In genomic region chr7:77525231-77525630, GRCh38 we compare ENCODE assay signal across 18 cellular contexts.
"Had no signal": no experiment of that assay in that cellular context is flagged by ENCODE, and none has a peak within 500 bp of the region (broad histone marks: within the 10 kb centered on the region; RNA-seq: fewer than 3 reads in every experiment).

No MANE protein-coding gene starts in this region.

- FAIRE-seq: TTC549 had no signal

- H3K4me1 Mint-ChIP-seq: neural crest cell had no signal

- H3K27me3 ChIP-seq: colonic mucosa, ovary, testis, upper lobe of right lung had no signal

- H3K27me3 Mint-ChIP-seq: activated CD4-positive, alpha-beta memory T cell treated with anti-CD3 and anti-CD28 coated beads for 36 hours; stimulated activated naive CD8-positive, alpha-beta T cell treated with anti-CD3 and anti-CD28 coated beads, Interleukin-15, Interleukin-2, amounts not matched to agents 100 ng/mL and 50 ng/mL, for 24 hours had no signal

- H3K4me3 Mint-ChIP-seq: activated CD4-positive, alpha-beta memory T cell treated with anti-CD3 and anti-CD28 coated beads for 36 hours; activated naive CD8-positive, alpha-beta T cell treated with anti-CD3 and anti-CD28 coated beads, Interleukin-2, amount 50 U/mL, for 24 hours; activated T-cell treated with anti-CD3 and anti-CD28 coated beads, Interleukin-2, amount 50 U/mL, for 4 hours; neural crest cell; stimulated activated naive CD8-positive, alpha-beta T cell treated with anti-CD3 and anti-CD28 coated beads, Interleukin-15, Interleukin-2, amounts not matched to agents 100 ng/mL and 50 ng/mL, for 24 hours had no signal

- H3K4me1 ChIP-seq: colonic mucosa, testis, upper lobe of right lung had no signal

- H3K36me3 ChIP-seq: colonic mucosa, ovary, upper lobe of right lung had no signal

- H3K9me3 Mint-ChIP-seq: activated CD4-positive, alpha-beta memory T cell treated with anti-CD3 and anti-CD28 coated beads for 36 hours; activated naive CD8-positive, alpha-beta T cell treated with anti-CD3 and anti-CD28 coated beads, Interleukin-2, amount 50 U/mL, for 24 hours; activated T-cell treated with anti-CD3 and anti-CD28 coated beads, Interleukin-2, amount 50 U/mL, for 4 hours; neural crest cell; stimulated activated naive CD8-positive, alpha-beta T cell treated with anti-CD3 and anti-CD28 coated beads, Interleukin-15, Interleukin-2, amounts not matched to agents 100 ng/mL and 50 ng/mL, for 24 hours had no signal

- H3K27ac Mint-ChIP-seq: activated CD4-positive, alpha-beta memory T cell treated with anti-CD3 and anti-CD28 coated beads for 36 hours; activated naive CD8-positive, alpha-beta T cell treated with anti-CD3 and anti-CD28 coated beads, Interleukin-2, amount 50 U/mL, for 24 hours; stimulated activated naive CD8-positive, alpha-beta T cell treated with anti-CD3 and anti-CD28 coated beads, Interleukin-15, Interleukin-2, amounts not matched to agents 100 ng/mL and 50 ng/mL, for 24 hours had no signal

- DNase-seq: activated CD4-positive, alpha-beta memory T cell treated with anti-CD3 and anti-CD28 coated beads for 36 hours; activated CD4-positive, alpha-beta T cell treated with anti-CD3 and anti-CD28 coated beads for 1 hour; activated naive CD8-positive, alpha-beta T cell treated with anti-CD3 and anti-CD28 coated beads, Interleukin-2, amount 50 U/mL, for 24 hours; activated T-cell treated with anti-CD3 and anti-CD28 coated beads, Interleukin-2, amount 50 U/mL, for 4 hours; caudate nucleus; colonic mucosa; effector CD4-positive, alpha-beta T cell; hippocampal formation; kidney glomerular epithelial cell; ovary; stimulated activated CD4-positive, alpha-beta T cell treated with anti-CD3 and anti-CD28 coated beads, Interleukin-15, amount 100 ng/mL, for 24 hours; stimulated activated CD4-positive, alpha-beta T cell treated with anti-CD3 and anti-CD28 coated beads, Interleukin-4, amount 100 ng/mL, for 24 hours; T-helper 2 cell; testis; upper lobe of right lung had no signal

- H3K9me3 ChIP-seq: colonic mucosa, ovary, testis, upper lobe of right lung had no signal

- H3K4me3 ChIP-seq: colonic mucosa, ovary, testis, upper lobe of right lung had no signal

- ATAC-seq: activated naive CD8-positive, alpha-beta T cell treated with anti-CD3 and anti-CD28 coated beads, Interleukin-2, amount 50 U/mL, for 24 hours; activated T-cell treated with anti-CD3 and anti-CD28 coated beads, Interleukin-2, amount 50 U/mL, for 4 hours had no signal

- H3K36me3 Mint-ChIP-seq: activated CD4-positive, alpha-beta memory T cell treated with anti-CD3 and anti-CD28 coated beads for 36 hours had no signal

- H3K27ac ChIP-seq: colonic mucosa, ovary, testis, upper lobe of right lung had no signal
